ENCODE assay signal across 8 cellular contexts in the genomic region with DNA sequence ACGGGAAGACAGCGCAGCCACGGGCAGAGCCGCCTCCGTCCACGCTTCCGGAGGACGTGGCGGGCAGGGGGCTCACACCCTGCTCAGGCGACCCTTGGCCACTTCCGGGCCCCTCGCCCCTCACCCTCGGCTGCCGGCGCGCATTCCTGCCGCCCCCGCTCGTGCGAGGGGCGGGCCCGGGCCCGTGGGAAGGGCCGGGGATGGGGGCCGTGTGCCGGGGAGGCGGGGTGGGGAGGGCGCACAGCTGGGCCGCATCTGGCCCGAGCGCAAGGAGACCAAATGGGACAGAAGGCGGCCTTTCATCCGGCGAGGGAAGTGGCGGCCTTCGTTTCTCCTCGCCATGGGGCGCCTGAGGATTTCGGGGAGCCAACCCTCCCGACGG. TPM values are rescaled to one million over a fixed set of nuclear protein-coding genes. Genes with fewer than 3 reads are reported as not detected.
DNase-seq lines count a peak whose midpoint lies in the region; ATAC-seq and TF ChIP-seq lines count a peak whose summit lies in the region.

No MANE protein-coding gene starts in this region.

- intact Hi-C loops in dendritic cell treated with granulocyte-macrophage colony-stimulating factor and Interleukin-4, amounts not matched to agents 40 ng/mL and 50 ng/mL, for 4 days (cut with micrococcal nuclease), result loop anchor here (1.0 to 5.0 kb wide), 2 partner anchors 7 to 41 kb away; partner anchors contain the start of gene GRIFIN

- H3K27ac ChIP-seq in AG04450 (ENCODE audit: low read depth, low read length), result no peak overlapping the region

- no peak for TF ChIP-seq CTCF in AG04450 (IDR thresholded peaks at IDR 0.05; ENCODE audit: low read depth, low read length)

- H3K9me3 Mint-ChIP-seq in IgD-negative memory B cell, result no peaks in the 10 kb centered on the region
- H3K9me3 Mint-ChIP-seq in dendritic cell treated with granulocyte-macrophage colony-stimulating factor and Interleukin-4, amounts not matched to agents 40 ng/mL and 50 ng/mL, for 4 days, result no peaks in the 10 kb centered on the region
- no peaks in the 10 kb centered on the region for H3K9me3 Mint-ChIP-seq in naive thymus-derived CD8-positive, alpha-beta T cell

- peaks cover 7% of the 10 kb centered on the region; the same call in 1 of the 2 replicates for H3K9me3 ChIP-seq in AG04450 (ENCODE audit: control insufficient read depth, insufficient read depth, low read length)

- peaks cover 7% of the 10 kb centered on the region for H3K36me3 Mint-ChIP-seq in IgD-negative memory B cell
- peaks cover 32% of the 10 kb centered on the region for H3K36me3 Mint-ChIP-seq in dendritic cell treated with granulocyte-macrophage colony-stimulating factor and Interleukin-4, amounts not matched to agents 40 ng/mL and 50 ng/mL, for 4 days (ENCODE audit: low read depth)
- H3K36me3 Mint-ChIP-seq in naive thymus-derived CD8-positive, alpha-beta T cell, result peaks cover 4 to 17% (median 10%) of the 10 kb centered on the region in 3 donors

- POLR2A ChIA-PET in AG04450 (lab: Yijun Ruan, JAX), result interaction anchor here (0.9 kb wide), 1 partner anchor 21 kb away, joined by 4 read pairs; no protein-coding TSS in a partner anchor
- POLR2A ChIA-PET in naive thymus-derived CD8-positive, alpha-beta T cell (lab: Charles Lee), result interaction anchor here (0.6 to 22.8 kb wide), 4 partner anchors 5 to 178 kb away, joined by 3 to 821 read pairs (median 414); partner anchors contain the start of gene LFNG

- CTCF ChIA-PET in AG04450 (lab: Charles Lee), result no interaction called here

- peak overlapping the region; percentile 53 for H3K4me3 ChIP-seq in AG04450 (ENCODE audit: low read depth, low read length)

- H3K27me3 Mint-ChIP-seq in IgD-negative memory B cell, result no peaks in the 10 kb centered on the region
- peaks cover 8% of the 10 kb centered on the region for H3K27me3 Mint-ChIP-seq in dendritic cell treated with granulocyte-macrophage colony-stimulating factor and Interleukin-4, amounts not matched to agents 40 ng/mL and 50 ng/mL, for 4 days
- H3K27me3 Mint-ChIP-seq in naive thymus-derived CD8-positive, alpha-beta T cell, result no peaks in the 10 kb centered on the region

- peak overlapping the region; percentile 92 to 97 (median 96) for H3K27ac Mint-ChIP-seq in IgD-negative memory B cell
- H3K27ac Mint-ChIP-seq in dendritic cell treated with granulocyte-macrophage colony-stimulating factor and Interleukin-4, amounts not matched to agents 40 ng/mL and 50 ng/mL, for 4 days, result peak overlapping the region; percentile 62
- peak overlapping the region in 8 of 10 donors; percentile 60 to 91 (median 86) for H3K27ac Mint-ChIP-seq in naive thymus-derived CD8-positive, alpha-beta T cell

- ATAC-seq in naive thymus-derived CD8-positive, alpha-beta T cell, result no peak
- ATAC-seq in HG02763 (IDR thresholded peaks at IDR 0.05; ENCODE audit: unreplicated experiment) (no peak), HG03045 (IDR thresholded peaks at IDR 0.05; ENCODE audit: unreplicated experiment) (no peak)

- no peaks in the 10 kb centered on the region for H3K27me3 ChIP-seq in AG04450 (ENCODE audit: control insufficient read depth, insufficient read depth, low read length)

- no peak for DNase-seq in AG04450 (ENCODE audit: low read depth, low spot score)
- DNase-seq in naive thymus-derived CD8-positive, alpha-beta T cell, result no peak
- DNase-seq in retina, result no peak
- DNase-seq in activated CD4-positive, CD25-positive, alpha-beta regulatory T cell treated with anti-CD3 and anti-CD28 coated beads, Interleukin-2, amount 50 U/mL, for 72 hours, result no peak

- H3K4me3 Mint-ChIP-seq in IgD-negative memory B cell, result peak overlapping the region; percentile 79 to 94 (median 92)
- H3K4me3 Mint-ChIP-seq in dendritic cell treated with granulocyte-macrophage colony-stimulating factor and Interleukin-4, amounts not matched to agents 40 ng/mL and 50 ng/mL, for 4 days, result peak overlapping the region; percentile 64
- H3K4me3 Mint-ChIP-seq in naive thymus-derived CD8-positive, alpha-beta T cell, result peak overlapping the region; percentile 72 to 91 (median 82)

- H3K4me1 Mint-ChIP-seq in IgD-negative memory B cell, result peaks cover 12 to 23% (median 16%) of the 10 kb centered on the region in 3 donors
- peaks cover 48% of the 10 kb centered on the region for H3K4me1 Mint-ChIP-seq in dendritic cell treated with granulocyte-macrophage colony-stimulating factor and Interleukin-4, amounts not matched to agents 40 ng/mL and 50 ng/mL, for 4 days (ENCODE audit: low read depth)
- peaks cover 19 to 40% (median 36%) of the 10 kb centered on the region in 4 donors for H3K4me1 Mint-ChIP-seq in naive thymus-derived CD8-positive, alpha-beta T cell

RNA-seq across cellular contexts. Expression of gene LFNG, which starts 0.8 kb away (rescaled TPM):
- 1.6 and 2.4 TPM in 2 replicates for polyA plus RNA-seq in AG04450 (2011; rRNA removed)
- polyA minus RNA-seq in AG04450 (2011; rRNA and poly(A)+ RNA removed), result 1.8 and 2.8 TPM in 2 replicates
- 1.7 TPM for polyA plus RNA-seq in IgD-negative memory B cell
- 100 to 1,000 TPM; 151 to 153 TPM for total RNA-seq in naive thymus-derived CD8-positive, alpha-beta T cell
- polyA plus RNA-seq in naive thymus-derived CD8-positive, alpha-beta T cell, result 1 to 10 TPM in 2 of 3 donors, under 1 TPM in 1; 0.54 to 3.0 (median 1.6) TPM

RNA-seq across cellular contexts. Expression of gene BRAT1, which starts 36.6 kb away (rescaled TPM):
- polyA plus RNA-seq in AG04450 (2011; rRNA removed), result 6.2 and 9.8 TPM in 2 replicates
- 5.3 and 6.2 TPM in 2 replicates for polyA minus RNA-seq in AG04450 (2011; rRNA and poly(A)+ RNA removed)
- 39.4 TPM for polyA plus RNA-seq in IgD-negative memory B cell
- 10 to 100 TPM; 32.2 to 32.4 TPM for total RNA-seq in naive thymus-derived CD8-positive, alpha-beta T cell
- polyA plus RNA-seq in naive thymus-derived CD8-positive, alpha-beta T cell, result 10 to 100 TPM; 21.0 to 43.6 (median 25.4) TPM

RNA-seq across cellular contexts. Expression of gene IQCE, which starts 40.1 kb away (rescaled TPM):
- polyA plus RNA-seq in AG04450 (2011; rRNA removed) (6.8 and 8.9 TPM in 2 replicates), IgD-negative memory B cell (2.3 TPM)
- 8.1 and 9.9 TPM in 2 replicates for polyA minus RNA-seq in AG04450 (2011; rRNA and poly(A)+ RNA removed)
- 1 to 10 TPM; 6.6 to 8.9 TPM for total RNA-seq in naive thymus-derived CD8-positive, alpha-beta T cell
- polyA plus RNA-seq in naive thymus-derived CD8-positive, alpha-beta T cell, result 1 to 10 TPM in 2 of 3 donors, under 1 TPM in 1; 0.77 to 2.2 (median 2.0) TPM

RNA-seq across cellular contexts. Expression of gene GRIFIN, which starts 42.5 kb away (rescaled TPM):
- not detected in 2 replicates for polyA plus RNA-seq in AG04450 (2011; rRNA removed)
- polyA minus RNA-seq in AG04450 (2011; rRNA and poly(A)+ RNA removed), result not detected in 2 replicates
- polyA plus RNA-seq in IgD-negative memory B cell, result not detected
- total RNA-seq in naive thymus-derived CD8-positive, alpha-beta T cell, result not detected
- polyA plus RNA-seq in naive thymus-derived CD8-positive, alpha-beta T cell, result not detected
